12 cellular contexts compared by ENCODE assay signal in the genomic region with DNA sequence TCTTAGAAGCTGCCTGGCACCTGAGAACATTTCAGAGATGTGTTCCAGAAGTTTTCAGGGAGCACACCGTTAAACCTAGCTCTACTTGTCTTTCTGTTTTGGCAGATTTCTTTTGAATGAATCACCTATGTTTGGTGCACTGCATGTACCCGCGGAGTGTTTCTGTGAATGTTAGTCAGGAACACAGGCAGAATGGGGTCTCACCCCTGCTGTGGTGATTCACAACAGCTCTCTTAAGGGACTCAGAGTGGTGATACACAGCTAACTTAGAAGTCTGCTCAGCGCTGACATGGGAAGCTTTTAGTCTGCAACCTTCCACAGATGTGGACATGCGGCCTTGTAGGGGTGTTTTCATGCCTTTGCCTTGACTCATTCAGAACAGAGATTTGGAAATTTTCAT. TPM values are rescaled to one million over a fixed set of nuclear protein-coding genes. Genes with fewer than 3 reads are reported as not detected.
DNase-seq lines count a peak whose midpoint lies in the region; ATAC-seq and TF ChIP-seq lines count a peak whose summit lies in the region.
"Had no signal": no experiment of that assay in that cellular context is flagged by ENCODE, and none has a peak within 500 bp of the region (broad histone marks: within the 10 kb centered on the region; RNA-seq: fewer than 3 reads in every experiment).

No MANE protein-coding gene starts in this region.

- peaks cover 15% of the 10 kb centered on the region for H3F3A ChIP-seq in smooth muscle cell (ENCODE audit: low read depth)

- DNase-seq in H4 (ENCODE audit: low spot score), result peak; percentile 16
- peak; percentile 97 for DNase-seq in astrocyte of the cerebellum (ENCODE audit: low read depth)
- no peak for DNase-seq in heart right ventricle
- DNase-seq in smooth muscle cell (lab: John Stamatoyannopoulos, UW; ENCODE audit: unreplicated experiment), result no peak
- DNase-seq in T-helper 1 cell, result no peak
- DNase-seq in SKM-1 treated with dmso at 0.1 percent for 144 hours (lab: John Stamatoyannopoulos, UW; ENCODE audit: unreplicated experiment), result no peak
- no peak for DNase-seq in DMS53 treated with DMSO at 0.1 percent for 48 hours (lab: John Stamatoyannopoulos, UW; ENCODE audit: unreplicated experiment)
- DNase-seq in DMS 273 (lab: John Stamatoyannopoulos, UW; ENCODE audit: unreplicated experiment), result no peak
- DNase-seq: effector CD8-positive, alpha-beta T cell; NCI-H748 treated with DMSO at 0.1 percent for 48 hours; pancreas; stimulated activated naive CD8-positive, alpha-beta T cell treated with anti-CD3 and anti-CD28 coated beads, Interleukin-15, Interleukin-2, amounts not matched to agents 100 U/mL and 50 U/mL, for 24 hours had no signal

- H3K27me3 ChIP-seq in heart right ventricle (no peaks in the 10 kb centered on the region), smooth muscle cell (ENCODE audit: low read depth) (no peaks in the 10 kb centered on the region)
- H3K27me3 ChIP-seq: pancreas had no signal

- H3K4me1 ChIP-seq in heart right ventricle (peaks cover 0 to 8% (median 1%) of the 10 kb centered on the region in 9 donors), smooth muscle cell (ENCODE audit: low read depth) (peaks cover 17% of the 10 kb centered on the region)
- H3K4me1 ChIP-seq: pancreas had no signal

- H3K27ac ChIP-seq in heart right ventricle, result peak overlapping the region in 1 of 10 donors; percentile 23
- peak overlapping the region; percentile 52 for H3K27ac ChIP-seq in smooth muscle cell (ENCODE audit: low read depth)
- H3K27ac ChIP-seq: pancreas had no signal

- no peaks in the 10 kb centered on the region for H3K9me3 ChIP-seq in heart right ventricle
- no peaks in the 10 kb centered on the region for H3K9me3 ChIP-seq in smooth muscle cell (replicated peaks; ENCODE audit: low read depth)
- H3K9me3 ChIP-seq: pancreas had no signal

- no peaks in the 10 kb centered on the region for H3K79me2 ChIP-seq in smooth muscle cell (ENCODE audit: low read depth)

- in situ Hi-C loops in astrocyte of the cerebellum (cut with HindIII; ENCODE audit: low sequenced_read_pairs), result no loop called here

- H3K9ac ChIP-seq in smooth muscle cell (ENCODE audit: low read depth), result no peak overlapping the region

- no peak overlapping the region for H2AFZ ChIP-seq in smooth muscle cell (ENCODE audit: low read depth)

- H3K4me2 ChIP-seq in smooth muscle cell, result peak overlapping the region; percentile 27

- TF ChIP-seq CTCF in astrocyte of the cerebellum (IDR thresholded peaks at IDR 0.05; ENCODE audit: low read depth, low read length, missing control alignments) (no peak), heart right ventricle (IDR thresholded peaks at IDR 0.05) (no peak), smooth muscle cell (IDR thresholded peaks at IDR 0.05; ENCODE audit: borderline replicate concordance, insufficient read depth, poor library complexity, severe bottlenecking) (no peak)

- peaks cover 3% of the 10 kb centered on the region for H4K20me1 ChIP-seq in smooth muscle cell (ENCODE audit: low read depth)

- peak in 5 of 8 donors; percentile 17 to 89 (median 52) for ATAC-seq in heart right ventricle
- ATAC-seq: stimulated activated naive CD8-positive, alpha-beta T cell treated with anti-CD3 and anti-CD28 coated beads, Interleukin-15, Interleukin-2, amounts not matched to agents 100 U/mL and 50 U/mL, for 24 hours had no signal

- H3K36me3 ChIP-seq in heart right ventricle, result peaks cover 0 to 71% (median 10%) of the 10 kb centered on the region in 9 donors
- H3K36me3 ChIP-seq in smooth muscle cell (ENCODE audit: low read depth), result no peaks in the 10 kb centered on the region

- WGBS in heart right ventricle, 2 donors, result 74 to 75% methylated on average over 5 of the region's 5 CpGs
- 5% methylated on average over 5 of the region's 5 CpGs for WGBS in smooth muscle cell (ENCODE audit: low lambda C conversion rate)

- intact Hi-C loops in heart right ventricle (cut with DNase I), result no loop called here

- H3K4me3 ChIP-seq in astrocyte of the cerebellum (ENCODE audit: low read depth, low read length) (peak overlapping the region; percentile 9), heart right ventricle (no peak overlapping the region), smooth muscle cell (no peak overlapping the region)
- H3K4me3 ChIP-seq: pancreas had no signal

RNA-seq across cellular contexts. Expression of gene TSEN2, which starts 24.0 kb away (rescaled TPM):
- 11.9 and 13.7 TPM in 2 replicates for total RNA-seq in H4 (2014; rRNA removed; shearing (Covaris generic))
- total RNA-seq in heart right ventricle (10 to 100 TPM; 15.7 to 33.7 (median 19.8) TPM), smooth muscle cell (3.9 and 4.8 TPM in 2 replicates)
- polyA plus RNA-seq in heart right ventricle (10 to 100 TPM; 16.9 to 27.2 TPM), smooth muscle cell (2.3 and 3.6 TPM in 2 replicates)

RNA-seq across cellular contexts. Expression of gene MKRN2OS, which starts 37.0 kb away (rescaled TPM):
- total RNA-seq in H4 (2014; rRNA removed; shearing (Covaris generic)), result not detected in 2 replicates
- 1 to 10 TPM in 6 of 10 donors, under 1 TPM in 1, not detected in 3; 0.49 to 9.3 (median 6.2) TPM for total RNA-seq in heart right ventricle
- polyA plus RNA-seq in heart right ventricle, result not detected
- not detected in 2 replicates for total RNA-seq in smooth muscle cell
- 1.1 TPM in 1 of 2 replicates, not detected in the other for polyA plus RNA-seq in smooth muscle cell

RNA-seq across cellular contexts. Expression of gene MKRN2, which starts 48.6 kb away (rescaled TPM):
- total RNA-seq in H4 (2014; rRNA removed; shearing (Covaris generic)), result 29.9 and 35.0 TPM in 2 replicates
- 10 to 100 TPM; 31.3 to 51.0 (median 40.5) TPM for total RNA-seq in heart right ventricle
- 10 to 100 TPM; 26.0 to 28.9 TPM for polyA plus RNA-seq in heart right ventricle
- total RNA-seq in smooth muscle cell, result 29.3 and 40.1 TPM in 2 replicates
- 36.6 and 38.3 TPM in 2 replicates for polyA plus RNA-seq in smooth muscle cell

Comparison
In these comparisons a context has a peak if more than half of its experiments do, and no peak if none do; other contexts are left out.
1. DNase-seq: peak in H4 (single experiment) and astrocyte of the cerebellum (single experiment); none in heart right ventricle (0 of 2), smooth muscle cell (single experiment), T-helper 1 cell (0 of 5), SKM-1 treated with dmso at 0.1 percent for 144 hours (single experiment), DMS53 treated with DMSO at 0.1 percent for 48 hours (single experiment) and DMS 273 (single experiment).